2 cellular contexts compared by ENCODE assay signal in genomic region chr9:125681086-125681622, GRCh38.
TF ChIP-seq lines count a peak whose summit lies in the region.

No MANE protein-coding gene starts in this region.

TF ChIP-seq in HepG2, 621 proteins besides CTCF, POLR2A, EP300 and RAD21:
- TF ChIP-seq HNF1B (CRISPR knock-in tag; IDR thresholded peaks at IDR 0.05) (peak; percentile 52; the same call in 1 of the 2 replicates), HNF4A (CRISPR knock-in tag; IDR thresholded peaks at IDR 0.05) (peak; percentile 33), AHR (CRISPR knock-in tag; IDR thresholded peaks at IDR 0.05) (no peak), RXRA (CRISPR knock-in tag; IDR thresholded peaks at IDR 0.05) (no peak), SP140L (CRISPR knock-in tag; IDR thresholded peaks at IDR 0.05; ENCODE audit: borderline replicate concordance) (no peak), TARDBP (CRISPR knock-in tag; IDR thresholded peaks at IDR 0.05) (no peak), PRDM4 (CRISPR knock-in tag; IDR thresholded peaks at IDR 0.05; ENCODE audit: borderline replicate concordance) (no peak), ZNF124 (CRISPR knock-in tag; IDR thresholded peaks at IDR 0.05) (no peak), ZNF644 (CRISPR knock-in tag; IDR thresholded peaks at IDR 0.05; ENCODE audit: low read depth) (no peak), SRSF1 (optimal IDR thresholded peaks at IDR 0.05; ENCODE audit: low read depth, low read length) (no peak), ZNF597 (CRISPR knock-in tag; IDR thresholded peaks at IDR 0.05) (no peak), THAP11 (CRISPR knock-in tag; IDR thresholded peaks at IDR 0.05) (no peak), GLI4 (CRISPR knock-in tag; IDR thresholded peaks at IDR 0.05; ENCODE audit: borderline replicate concordance) (no peak)
TF ChIP-seq in HepG2: peak in this region for 2.

TF ChIP-seq in WTC11, 78 proteins besides CTCF, POLR2A, EP300 and RAD21:
- no peak for TF ChIP-seq STAT6 (CRISPR knock-in tag; conservative IDR thresholded peaks at IDR 0.05; ENCODE audit: low read depth)
- TF ChIP-seq ZNF425 (CRISPR knock-in tag; conservative IDR thresholded peaks at IDR 0.05) = no peak
- no peak for TF ChIP-seq ZNF317 (CRISPR knock-in tag; IDR thresholded peaks at IDR 0.05; ENCODE audit: borderline replicate concordance, low read depth)
- TF ChIP-seq ZNF219 (CRISPR knock-in tag; IDR thresholded peaks at IDR 0.05; ENCODE audit: borderline replicate concordance) = no peak
- TF ChIP-seq MAX (CRISPR knock-in tag; IDR thresholded peaks at IDR 0.05) = no peak
- TF ChIP-seq JAZF1 (CRISPR knock-in tag; IDR thresholded peaks at IDR 0.05) = no peak
